ENCODE assay signal across 9 cellular contexts in the genomic region with DNA sequence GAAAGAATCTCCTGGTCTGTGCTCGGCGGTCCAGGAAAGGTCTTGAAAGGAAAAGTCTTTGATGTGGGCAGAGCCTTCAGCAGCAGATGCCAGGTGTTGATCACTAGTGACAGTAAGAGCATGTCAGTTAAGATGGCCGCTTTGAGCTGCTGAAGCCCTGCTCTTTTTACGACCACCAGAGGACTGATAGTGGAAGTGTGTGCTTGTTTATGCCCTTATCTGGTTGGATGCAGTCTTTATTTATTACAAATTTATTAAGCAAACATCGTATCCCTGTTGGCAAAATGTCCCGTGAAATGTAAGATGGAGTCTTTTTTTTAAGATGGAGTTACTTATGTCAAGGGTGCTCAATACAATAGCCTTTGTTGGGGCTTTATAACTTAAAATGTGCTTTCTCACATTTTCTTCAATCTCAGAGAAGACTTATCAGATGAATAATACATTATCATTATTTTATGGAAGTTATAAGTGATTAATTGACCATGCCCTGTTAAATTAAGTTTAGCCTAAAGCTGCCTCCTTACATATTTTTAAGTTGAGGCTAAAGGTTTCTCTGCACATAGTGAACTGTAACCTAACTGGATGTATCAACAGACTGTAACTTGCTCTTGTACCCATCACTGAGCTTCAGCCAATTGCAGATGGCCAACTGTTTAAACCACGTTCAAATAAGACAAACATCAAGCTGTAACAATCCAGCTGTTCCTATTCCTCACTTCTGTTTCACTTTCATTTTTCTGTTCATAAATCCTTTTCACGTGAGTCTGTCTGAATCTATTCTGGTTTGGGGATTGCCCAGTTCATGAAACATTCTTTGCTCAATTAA.
DNase-seq lines count a peak whose midpoint lies in the region; ATAC-seq and TF ChIP-seq lines count a peak whose summit lies in the region.
"Had no signal": no experiment of that assay in that cellular context is flagged by ENCODE, and none has a peak within 500 bp of the region (broad histone marks: within the 10 kb centered on the region; RNA-seq: fewer than 3 reads in every experiment).

No MANE protein-coding gene starts in this region.

- H3K27me3 ChIP-seq in stomach smooth muscle (ENCODE audit: control insufficient read depth in 1 of 2, insufficient read depth in 2 of 2, low read length in 2 of 2) (no peaks in the 10 kb centered on the region), neuronal stem cell (ENCODE audit: control insufficient read depth in 3 of 3, insufficient read depth in 3 of 3, low read depth in 1 of 3, low read length in 3 of 3) (no peaks in the 10 kb centered on the region), right atrium auricular region (no peaks in the 10 kb centered on the region)

- ATAC-seq in GM19452 (IDR thresholded peaks at IDR 0.05; ENCODE audit: unreplicated experiment): peak; percentile 73
- peak; percentile 50 for ATAC-seq in HG03439 (IDR thresholded peaks at IDR 0.05; ENCODE audit: unreplicated experiment)
- ATAC-seq in central memory CD8-positive, alpha-beta T cell (replicated peaks; ENCODE audit: extremely low read depth, poor library complexity, severe bottlenecking): peak; percentile 69

- no peak overlapping the region for H2BK12ac ChIP-seq in neuronal stem cell (ENCODE audit: low read length)

- H3K9me3 ChIP-seq in stomach smooth muscle (ENCODE audit: control insufficient read depth in 2 of 2, low read length in 2 of 2) (no peaks in the 10 kb centered on the region), neuronal stem cell (replicated peaks in 1 of 2; ENCODE audit: control insufficient read depth in 2 of 2, insufficient read depth in 1 of 2, low read depth in 1 of 2, low read length in 2 of 2) (no peaks in the 10 kb centered on the region), right atrium auricular region (no peaks in the 10 kb centered on the region)

- H3K4me1 Mint-ChIP-seq in CD14-positive monocyte: peaks cover 14% of the 10 kb centered on the region
- peaks cover 19% of the 10 kb centered on the region for H3K4me1 Mint-ChIP-seq in central memory CD8-positive, alpha-beta T cell

- peaks cover 0 to 1% (median 0%) of the 10 kb centered on the region in 3 donors for H3K27me3 Mint-ChIP-seq in CD14-positive monocyte (ENCODE audit: low read depth in 3 of 3)
- H3K27me3 Mint-ChIP-seq in central memory CD8-positive, alpha-beta T cell: no peaks in the 10 kb centered on the region

- peak overlapping the region in 4 of 7 donors; percentile 3 to 77 (median 75) for H3K27ac Mint-ChIP-seq in CD14-positive monocyte
- peak overlapping the region; percentile 86 for H3K27ac Mint-ChIP-seq in central memory CD8-positive, alpha-beta T cell (ENCODE audit: low read depth)

- no peak for TF ChIP-seq CTCF in CD14-positive monocyte (IDR thresholded peaks at IDR 0.05)
- no peak for TF ChIP-seq CTCF in right atrium auricular region (IDR thresholded peaks at IDR 0.05)

- H2AFZ ChIP-seq in neuronal stem cell (ENCODE audit: low read length): no peak overlapping the region

- peaks cover 3% of the 10 kb centered on the region for H3K4me1 ChIP-seq in stomach smooth muscle (ENCODE audit: control insufficient read depth, insufficient read depth, low read length)
- no peaks in the 10 kb centered on the region for H3K4me1 ChIP-seq in neuronal stem cell (ENCODE audit: control insufficient read depth in 2 of 2, insufficient read depth in 1 of 2, low read depth in 1 of 2, low read length in 2 of 2)
- no peaks in the 10 kb centered on the region for H3K4me1 ChIP-seq in right atrium auricular region

- H3K14ac ChIP-seq in neuronal stem cell (ENCODE audit: low read length): no peak overlapping the region

- H2BK15ac ChIP-seq in neuronal stem cell (ENCODE audit: low read length): no peak overlapping the region

- H2BK5ac ChIP-seq in neuronal stem cell (ENCODE audit: low read length): no peak overlapping the region

- no peak overlapping the region for H4K91ac ChIP-seq in neuronal stem cell (ENCODE audit: low read depth, low read length, poor library complexity)

- H3K9ac ChIP-seq in stomach smooth muscle (ENCODE audit: low read length in 2 of 2): no peak overlapping the region
- H3K9ac ChIP-seq in neuronal stem cell (ENCODE audit: low read depth, low read length, poor library complexity): no peak overlapping the region

- no peaks in the 10 kb centered on the region for H3K36me3 ChIP-seq in stomach smooth muscle (ENCODE audit: control insufficient read depth in 2 of 2, insufficient read depth in 2 of 2, low read length in 2 of 2)
- H3K36me3 ChIP-seq in neuronal stem cell (replicated peaks in 1 of 2; ENCODE audit: control insufficient read depth in 2 of 2, insufficient read depth in 2 of 2, low read length in 2 of 2): no peaks in the 10 kb centered on the region
- H3K36me3 ChIP-seq in right atrium auricular region: no peaks in the 10 kb centered on the region

- no peak overlapping the region for H4K8ac ChIP-seq in neuronal stem cell (ENCODE audit: low read depth, low read length)

- no peak overlapping the region for H3K4me2 ChIP-seq in neuronal stem cell (ENCODE audit: insufficient read depth, low read length, poor library complexity, severe bottlenecking)

- intact Hi-C loops in CD14-positive monocyte (cut with micrococcal nuclease): no loop called here

- H3K27ac ChIP-seq in stomach smooth muscle (ENCODE audit: low read length) (no peak overlapping the region), neuronal stem cell (replicated peaks; ENCODE audit: low read length) (no peak overlapping the region), right atrium auricular region (no peak overlapping the region)
- H3K27ac ChIP-seq: HL-60 had no signal

- H3K9me3 Mint-ChIP-seq in CD14-positive monocyte: peaks cover 0 to 2% (median 0%) of the 10 kb centered on the region in 7 donors
- H3K9me3 Mint-ChIP-seq in central memory CD8-positive, alpha-beta T cell: no peaks in the 10 kb centered on the region

- H3K36me3 Mint-ChIP-seq in CD14-positive monocyte: no peaks in the 10 kb centered on the region
- H3K36me3 Mint-ChIP-seq in central memory CD8-positive, alpha-beta T cell (ENCODE audit: insufficient read depth): no peaks in the 10 kb centered on the region

- no peak overlapping the region for H2BK120ac ChIP-seq in neuronal stem cell (ENCODE audit: low read depth, low read length)

- peak overlapping the region; percentile 24 to 36 for H3K4me3 ChIP-seq in stomach smooth muscle (ENCODE audit: low read length in 2 of 2)
- H3K4me3 ChIP-seq in neuronal stem cell (ENCODE audit: low read length in 2 of 2): no peak overlapping the region
- no peak overlapping the region for H3K4me3 ChIP-seq in right atrium auricular region

- H3K18ac ChIP-seq in neuronal stem cell (ENCODE audit: low read length): no peak overlapping the region

- H3K4ac ChIP-seq in neuronal stem cell (ENCODE audit: low read length): no peak overlapping the region

- no CpG with 5 or more reads among the region's 8 CpGs for WGBS in neuronal stem cell (ENCODE audit: extremely low coverage in 2 of 2, insufficient read length in 2 of 2, insufficient replicate concordance in 1 of 2), 2 donors

- no peak overlapping the region for H2AK5ac ChIP-seq in neuronal stem cell (ENCODE audit: low read depth, low read length)

- DNase-seq in CD14-positive monocyte (ENCODE audit: low spot score) (no peak), neuronal stem cell (ENCODE audit: low spot score) (no peak), NCI-H748 (lab: John Stamatoyannopoulos, UW; ENCODE audit: unreplicated experiment) (no peak), right atrium auricular region (ENCODE audit: low spot score) (no peak)
- DNase-seq in central memory CD8-positive, alpha-beta T cell (ENCODE audit: low spot score in 2 of 2): no peak

- peaks cover 1% of the 10 kb centered on the region for H3K79me1 ChIP-seq in neuronal stem cell (ENCODE audit: low read depth, low read length)

- H3K4me3 Mint-ChIP-seq in CD14-positive monocyte: peak overlapping the region; percentile 72 to 89
- H3K4me3 Mint-ChIP-seq in central memory CD8-positive, alpha-beta T cell: peak overlapping the region; percentile 58

- no peak overlapping the region for H3K23ac ChIP-seq in neuronal stem cell (ENCODE audit: low read depth, low read length, poor library complexity)

Comparison
In these comparisons a context has a peak if more than half of its experiments do, and no peak if none do; other contexts are left out.
1. H3K4me3 ChIP-seq: peak in stomach smooth muscle (2 of 2); none in neuronal stem cell (0 of 2) and right atrium auricular region (0 of 2).
2. Peak in every context shown above with its lines, with median percentiles within 50 percentile points of each other: ATAC-seq.